ENCODE assay signal across 28 cellular contexts in the genomic region with DNA sequence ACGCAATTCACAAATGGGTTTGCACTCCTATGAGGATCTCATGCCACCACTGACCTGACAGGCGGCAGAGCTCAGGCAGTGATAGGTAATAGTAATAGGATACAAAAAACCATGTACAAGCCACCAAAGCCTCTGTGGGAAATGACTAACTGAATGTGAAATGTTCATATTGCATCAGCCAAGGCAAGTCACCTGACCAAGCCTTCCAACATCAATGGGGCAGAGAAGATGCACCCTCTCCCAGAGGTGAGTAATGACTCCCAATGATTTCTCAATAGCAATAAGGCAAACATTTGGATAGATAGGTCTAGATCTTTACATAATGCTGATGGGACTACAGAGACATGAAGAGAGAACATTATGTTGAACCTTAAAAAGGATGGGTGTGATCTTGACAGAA.
A peak's percentile ranks its signal among the peaks of the same experiment; 100 is the strongest.
DNase-seq lines count a peak whose midpoint lies in the region; ATAC-seq lines count a peak whose summit lies in the region.
"Had no signal": no experiment of that assay in that cellular context is flagged by ENCODE, and none has a peak within 500 bp of the region (broad histone marks: within the 10 kb centered on the region; RNA-seq: fewer than 3 reads in every experiment).

No MANE protein-coding gene starts in this region.

- no peak for ATAC-seq in GM21447 (IDR thresholded peaks at IDR 0.05; ENCODE audit: unreplicated experiment)
- ATAC-seq in HG03196 (IDR thresholded peaks at IDR 0.05; ENCODE audit: unreplicated experiment) = no peak
- ATAC-seq: effector memory CD8-positive, alpha-beta T cell; heart right ventricle; mucosa of descending colon; natural killer cell; sciatic nerve had no signal

- H3K27ac ChIP-seq in epithelial cell of prostate = peak overlapping the region; percentile 66
- H3K27ac ChIP-seq: coronary artery, heart right ventricle, SJSA1, tibial nerve had no signal

- no peak overlapping the region for H3K4me3 ChIP-seq in skeletal muscle cell (ENCODE audit: low read depth, low read length)
- H3K4me3 ChIP-seq: coronary artery, heart right ventricle, mucosa of descending colon, SJSA1, tibial nerve had no signal

- DNase-seq in ELR (ENCODE audit: low read depth) (peak; percentile 1), RKO (ENCODE audit: low spot score) (peak; percentile 3), epithelial cell of prostate (ENCODE audit: low read depth, low spot score) (peak; percentile 66), skeletal muscle cell (ENCODE audit: low read depth) (peak; percentile 26)
- no peak for DNase-seq in activated CD4-positive, CD25-positive, alpha-beta regulatory T cell (lab: John Stamatoyannopoulos, UW)
- DNase-seq: activated B cell treated with CpG ODN at 0.5 μM for 24 hours; activated effector memory CD4-positive, alpha-beta T cell treated with anti-CD3 and anti-CD28 coated beads, Interleukin-2, amount 50 U/mL, for 16 hours; activated naive CD8-positive, alpha-beta T cell treated with anti-CD3 and anti-CD28 coated beads for 36 hours; activated T-cell treated with anti-CD3 and anti-CD28 coated beads, Interleukin-2, amount 50 U/mL, for 24 hours; aorta; Calu3; DMS79 treated with DMSO at 0.1 percent for 48 hours; effector memory CD8-positive, alpha-beta T cell; heart right ventricle; mucosa of descending colon; natural killer cell; NCI-H1105 treated with DMSO at 0.1 percent for 48 hours; NCI-H187 treated with DMSO at 0.1 percent for 48 hours; NCI-H2171 treated with DMSO at 0.1 percent for 48 hours; NCI-H510A; nucleus accumbens; stimulated activated CD4-positive, alpha-beta T cell treated with anti-CD3 and anti-CD28 coated beads, Interleukin-4, amount 100 ng/mL, for 24 hours had no signal

Comparison
In these comparisons a context has a peak if more than half of its experiments do, and no peak if none do; other contexts are left out.
1. DNase-seq: peak in ELR (single experiment), RKO (single experiment), epithelial cell of prostate (single experiment) and skeletal muscle cell (single experiment); none in activated CD4-positive, CD25-positive, alpha-beta regulatory T cell (0 of 4).